8 cellular contexts compared by ENCODE assay signal in the genomic region with DNA sequence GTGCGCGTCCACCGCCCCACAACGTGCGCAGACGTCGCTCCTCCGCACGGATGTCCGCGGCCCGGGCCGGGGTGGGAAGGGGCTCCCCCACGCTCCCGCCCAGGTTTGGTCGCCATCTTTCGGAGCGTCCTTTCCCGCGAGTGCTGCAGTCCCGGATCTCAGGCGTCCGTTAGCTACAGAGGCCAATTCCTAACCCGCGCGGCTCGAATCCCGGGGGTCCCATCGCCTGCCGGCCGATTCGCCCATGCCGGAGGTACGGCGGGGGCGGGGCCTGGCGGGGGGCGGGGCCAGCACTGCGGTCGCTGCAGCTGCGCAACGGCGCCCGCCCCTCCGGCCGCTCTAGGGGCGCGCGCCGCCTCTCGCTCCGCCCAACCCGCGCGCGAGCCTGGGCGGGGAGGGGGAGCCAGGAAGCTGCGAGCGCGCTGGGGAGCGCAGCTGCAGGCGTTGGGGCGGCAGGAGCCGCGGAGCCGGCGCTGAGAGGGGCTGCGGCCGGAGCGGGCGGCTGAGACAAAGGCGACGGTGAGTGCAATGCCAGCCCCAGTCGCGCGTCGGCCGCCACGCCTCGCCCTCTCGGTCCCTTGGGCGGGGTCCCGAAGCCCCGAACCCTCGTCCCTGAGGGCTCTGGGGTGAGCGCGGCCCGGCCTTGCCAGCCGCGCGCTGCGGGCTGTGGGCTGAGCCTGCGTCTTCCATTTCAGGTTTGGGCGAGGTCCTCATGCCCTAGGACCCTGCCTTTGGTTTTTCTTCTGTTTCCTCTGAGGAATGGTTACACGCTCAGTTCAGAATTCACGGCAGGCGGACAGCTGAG. TPM values are rescaled to one million over a fixed set of nuclear protein-coding genes. Genes with fewer than 3 reads are reported as not detected.
A peak's percentile ranks its signal among the peaks of the same experiment; 100 is the strongest.
DNase-seq lines count a peak whose midpoint lies in the region; ATAC-seq and TF ChIP-seq lines count a peak whose summit lies in the region.

A gene with protein sequence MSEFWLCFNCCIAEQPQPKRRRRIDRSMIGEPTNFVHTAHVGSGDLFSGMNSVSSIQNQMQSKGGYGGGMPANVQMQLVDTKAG (plus strand): TSS at position 406 of the 805 bp plus-strand sequence. CDS start 95,441 bp downstream, outside the sequence.

- H3K27me3 ChIP-seq in GM23338 (ENCODE audit: insufficient read depth) (no peaks in the 10 kb centered on the region), SJSA1 (replicated peaks) (no peaks in the 10 kb centered on the region), suprapubic skin (no peaks in the 10 kb centered on the region)

- peak; percentile 90 for DNase-seq in ELR (ENCODE audit: low read depth)
- DNase-seq in GM23338 (ENCODE audit: low spot score): peak; percentile 93
- no peak for DNase-seq in LNCaP clone FGC (ENCODE audit: low read depth)
- DNase-seq in SJSA1 (ENCODE audit: low read depth in 1 of 2, low spot score in 2 of 2): peak; percentile 87 to 94
- peak; percentile 88 for DNase-seq in activated naive CD4-positive, alpha-beta T cell treated with anti-CD3 and anti-CD28 coated beads, Interleukin-2, amount 50 U/mL, for 16 hours
- peak; percentile 93 for DNase-seq in germinal center (ENCODE audit: low spot score)
- DNase-seq in occipital lobe (lab: John Stamatoyannopoulos, UW): peak; percentile 76
- peak; percentile 86 to 87 for DNase-seq in suprapubic skin (ENCODE audit: low spot score in 2 of 2)

- H3K9me2 ChIP-seq in GM23338 (ENCODE audit: insufficient read depth): no peaks in the 10 kb centered on the region

- H4K20me1 ChIP-seq in GM23338 (replicated peaks; ENCODE audit: insufficient read depth): peaks cover 6% of the 10 kb centered on the region; the same call in 1 of the 2 replicates

- H3K4me3 ChIP-seq in GM23338 (peak within 1 kb of the TSS; percentile 77), LNCaP clone FGC (ENCODE audit: low read depth, low read length) (peak within 1 kb of the TSS; percentile 92), SJSA1 (peak within 1 kb of the TSS; percentile 98), suprapubic skin (peak within 1 kb of the TSS; percentile 99)

- peak; percentile 89 for ATAC-seq in GM23338

- WGBS in suprapubic skin: no CpG with 5 or more reads among the region's 97 CpGs

- no peaks in the 10 kb centered on the region for H3K9me3 Mint-ChIP-seq in GM23338

- H3K27ac Mint-ChIP-seq in GM23338: peak within 1 kb of the TSS; percentile 91

- no peaks in the 10 kb centered on the region for H3K4me1 ChIP-seq in GM23338 (ENCODE audit: insufficient read depth)
- peaks cover 21% of the 10 kb centered on the region for H3K4me1 ChIP-seq in SJSA1 (replicated peaks)
- peaks cover 52% of the 10 kb centered on the region for H3K4me1 ChIP-seq in suprapubic skin

- no peaks in the 10 kb centered on the region for H3F3A ChIP-seq in GM23338 (replicated peaks; ENCODE audit: low read depth)

- H3K4me3 Mint-ChIP-seq in GM23338: peak within 1 kb of the TSS; percentile 90

- peak within 1 kb of the TSS; percentile 88 for H3K4me2 ChIP-seq in GM23338

- H3K4me1 Mint-ChIP-seq in GM23338: peaks cover 9% of the 10 kb centered on the region; the same call in 2 of the 3 replicates

- H2AFZ ChIP-seq in GM23338: peak within 1 kb of the TSS; percentile 91; the same call in 1 of the 2 replicates

- H3K36me3 ChIP-seq in GM23338 (ENCODE audit: insufficient read depth): no peaks in the 10 kb centered on the region
- H3K36me3 ChIP-seq in SJSA1: peaks cover 4% of the 10 kb centered on the region
- H3K36me3 ChIP-seq in suprapubic skin: no peaks in the 10 kb centered on the region

- TF ChIP-seq POLR2A in suprapubic skin (IDR thresholded peaks at IDR 0.05): peak; percentile 67 to 95

- no peak for TF ChIP-seq CTCF in GM23338 (conservative IDR thresholded peaks at IDR 0.05; ENCODE audit: low read depth in 2 of 2)
- TF ChIP-seq CTCF in LNCaP clone FGC (IDR thresholded peaks at IDR 0.05; ENCODE audit: control insufficient read depth, extremely low read depth, insufficient read depth): no peak
- TF ChIP-seq CTCF in suprapubic skin (IDR thresholded peaks at IDR 0.05): no peak

- H3K27ac ChIP-seq in GM23338 (ENCODE audit: low read depth) (peak within 1 kb of the TSS; percentile 90; the same call in 1 of the 2 replicates), SJSA1 (peak within 1 kb of the TSS; percentile 72), suprapubic skin (peak within 1 kb of the TSS; percentile 95)

- peaks cover 3% of the 10 kb centered on the region for H3K9me3 ChIP-seq in SJSA1 (replicated peaks)
- H3K9me3 ChIP-seq in suprapubic skin: no peaks in the 10 kb centered on the region

- no peaks in the 10 kb centered on the region for H3K36me3 Mint-ChIP-seq in GM23338 (ENCODE audit: low read depth)

- H3K27me3 Mint-ChIP-seq in GM23338 (ENCODE audit: insufficient read depth, low read depth, poor library complexity): no peaks in the 10 kb centered on the region

- peaks cover 36% of the 10 kb centered on the region for H3K79me2 ChIP-seq in GM23338 (replicated peaks; ENCODE audit: insufficient read depth)

- no peak for TF ChIP-seq EP300 in suprapubic skin (IDR thresholded peaks at IDR 0.05)

TF ChIP-seq in GM23338, 12 proteins besides CTCF, POLR2A, EP300 and RAD21 (continues in another document):
- no peak for TF ChIP-seq ZNF114 (CRISPR knock-in tag; IDR thresholded peaks at IDR 0.05)
- TF ChIP-seq, protein P1, sequence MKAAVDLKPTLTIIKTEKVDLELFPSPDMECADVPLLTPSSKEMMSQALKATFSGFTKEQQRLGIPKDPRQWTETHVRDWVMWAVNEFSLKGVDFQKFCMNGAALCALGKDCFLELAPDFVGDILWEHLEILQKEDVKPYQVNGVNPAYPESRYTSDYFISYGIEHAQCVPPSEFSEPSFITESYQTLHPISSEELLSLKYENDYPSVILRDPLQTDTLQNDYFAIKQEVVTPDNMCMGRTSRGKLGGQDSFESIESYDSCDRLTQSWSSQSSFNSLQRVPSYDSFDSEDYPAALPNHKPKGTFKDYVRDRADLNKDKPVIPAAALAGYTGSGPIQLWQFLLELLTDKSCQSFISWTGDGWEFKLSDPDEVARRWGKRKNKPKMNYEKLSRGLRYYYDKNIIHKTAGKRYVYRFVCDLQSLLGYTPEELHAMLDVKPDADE (IDR thresholded peaks at IDR 0.05): no peak
- no peak for TF ChIP-seq NANOG (IDR thresholded peaks at IDR 0.05; ENCODE audit: borderline replicate concordance)
- no peak for TF ChIP-seq ZNF331 (CRISPR knock-in tag; IDR thresholded peaks at IDR 0.05; ENCODE audit: low read depth)
- TF ChIP-seq, protein P2, sequence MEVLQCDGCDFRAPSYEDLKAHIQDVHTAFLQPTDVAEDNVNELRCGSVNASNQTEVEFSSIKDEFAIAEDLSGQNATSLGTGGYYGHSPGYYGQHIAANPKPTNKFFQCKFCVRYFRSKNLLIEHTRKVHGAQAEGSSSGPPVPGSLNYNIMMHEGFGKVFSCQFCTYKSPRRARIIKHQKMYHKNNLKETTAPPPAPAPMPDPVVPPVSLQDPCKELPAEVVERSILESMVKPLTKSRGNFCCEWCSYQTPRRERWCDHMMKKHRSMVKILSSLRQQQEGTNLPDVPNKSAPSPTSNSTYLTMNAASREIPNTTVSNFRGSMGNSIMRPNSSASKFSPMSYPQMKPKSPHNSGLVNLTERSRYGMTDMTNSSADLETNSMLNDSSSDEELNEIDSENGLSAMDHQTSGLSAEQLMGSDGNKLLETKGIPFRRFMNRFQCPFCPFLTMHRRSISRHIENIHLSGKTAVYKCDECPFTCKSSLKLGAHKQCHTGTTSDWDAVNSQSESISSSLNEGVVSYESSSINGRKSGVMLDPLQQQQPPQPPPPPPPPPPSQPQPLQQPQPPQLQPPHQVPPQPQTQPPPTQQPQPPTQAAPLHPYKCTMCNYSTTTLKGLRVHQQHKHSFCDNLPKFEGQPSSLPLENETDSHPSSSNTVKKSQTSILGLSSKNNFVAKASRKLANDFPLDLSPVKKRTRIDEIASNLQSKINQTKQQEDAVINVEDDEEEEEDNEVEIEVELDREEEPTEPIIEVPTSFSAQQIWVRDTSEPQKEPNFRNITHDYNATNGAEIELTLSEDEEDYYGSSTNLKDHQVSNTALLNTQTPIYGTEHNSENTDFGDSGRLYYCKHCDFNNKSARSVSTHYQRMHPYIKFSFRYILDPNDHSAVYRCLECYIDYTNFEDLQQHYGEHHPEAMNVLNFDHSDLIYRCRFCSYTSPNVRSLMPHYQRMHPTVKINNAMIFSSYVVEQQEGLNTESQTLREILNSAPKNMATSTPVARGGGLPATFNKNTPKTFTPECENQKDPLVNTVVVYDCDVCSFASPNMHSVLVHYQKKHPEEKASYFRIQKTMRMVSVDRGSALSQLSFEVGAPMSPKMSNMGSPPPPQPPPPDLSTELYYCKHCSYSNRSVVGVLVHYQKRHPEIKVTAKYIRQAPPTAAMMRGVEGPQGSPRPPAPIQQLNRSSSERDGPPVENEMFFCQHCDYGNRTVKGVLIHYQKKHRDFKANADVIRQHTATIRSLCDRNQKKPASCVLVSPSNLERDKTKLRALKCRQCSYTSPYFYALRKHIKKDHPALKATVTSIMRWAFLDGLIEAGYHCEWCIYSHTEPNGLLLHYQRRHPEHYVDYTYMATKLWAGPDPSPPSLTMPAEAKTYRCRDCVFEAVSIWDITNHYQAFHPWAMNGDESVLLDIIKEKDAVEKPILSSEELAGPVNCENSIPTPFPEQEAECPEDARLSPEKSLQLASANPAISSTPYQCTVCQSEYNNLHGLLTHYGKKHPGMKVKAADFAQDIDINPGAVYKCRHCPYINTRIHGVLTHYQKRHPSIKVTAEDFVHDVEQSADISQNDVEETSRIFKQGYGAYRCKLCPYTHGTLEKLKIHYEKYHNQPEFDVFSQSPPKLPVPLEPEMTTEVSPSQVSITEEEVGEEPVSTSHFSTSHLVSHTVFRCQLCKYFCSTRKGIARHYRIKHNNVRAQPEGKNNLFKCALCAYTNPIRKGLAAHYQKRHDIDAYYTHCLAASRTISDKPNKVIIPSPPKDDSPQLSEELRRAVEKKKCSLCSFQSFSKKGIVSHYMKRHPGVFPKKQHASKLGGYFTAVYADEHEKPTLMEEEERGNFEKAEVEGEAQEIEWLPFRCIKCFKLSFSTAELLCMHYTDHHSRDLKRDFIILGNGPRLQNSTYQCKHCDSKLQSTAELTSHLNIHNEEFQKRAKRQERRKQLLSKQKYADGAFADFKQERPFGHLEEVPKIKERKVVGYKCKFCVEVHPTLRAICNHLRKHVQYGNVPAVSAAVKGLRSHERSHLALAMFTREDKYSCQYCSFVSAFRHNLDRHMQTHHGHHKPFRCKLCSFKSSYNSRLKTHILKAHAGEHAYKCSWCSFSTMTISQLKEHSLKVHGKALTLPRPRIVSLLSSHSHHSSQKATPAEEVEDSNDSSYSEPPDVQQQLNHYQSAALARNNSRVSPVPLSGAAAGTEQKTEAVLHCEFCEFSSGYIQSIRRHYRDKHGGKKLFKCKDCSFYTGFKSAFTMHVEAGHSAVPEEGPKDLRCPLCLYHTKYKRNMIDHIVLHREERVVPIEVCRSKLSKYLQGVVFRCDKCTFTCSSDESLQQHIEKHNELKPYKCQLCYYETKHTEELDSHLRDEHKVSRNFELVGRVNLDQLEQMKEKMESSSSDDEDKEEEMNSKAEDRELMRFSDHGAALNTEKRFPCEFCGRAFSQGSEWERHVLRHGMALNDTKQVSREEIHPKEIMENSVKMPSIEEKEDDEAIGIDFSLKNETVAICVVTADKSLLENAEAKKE (CRISPR knock-in tag; IDR thresholded peaks at IDR 0.05): no peak

RNA-seq across cellular contexts. Expression of the gene that starts here (rescaled TPM):
- 35.5 and 36.2 TPM in 2 replicates for total RNA-seq in GM23338 (2014; rRNA removed; shearing (Covaris generic))
- polyA plus RNA-seq in GM23338 (2016; fragmentation: Nextera tagmentation; extraction: Ambion mirVana): 22.3 and 24.2 TPM in 2 replicates
- 51.3 and 66.2 TPM in 2 replicates for total RNA-seq in SJSA1 (2014; rRNA removed; shearing (Covaris generic))
- 170 TPM for total RNA-seq in occipital lobe
- total RNA-seq in suprapubic skin: 10 to 100 TPM; 32.4 to 46.6 (median 36.7) TPM
